8 cellular contexts compared by ENCODE assay signal in the genomic region with DNA sequence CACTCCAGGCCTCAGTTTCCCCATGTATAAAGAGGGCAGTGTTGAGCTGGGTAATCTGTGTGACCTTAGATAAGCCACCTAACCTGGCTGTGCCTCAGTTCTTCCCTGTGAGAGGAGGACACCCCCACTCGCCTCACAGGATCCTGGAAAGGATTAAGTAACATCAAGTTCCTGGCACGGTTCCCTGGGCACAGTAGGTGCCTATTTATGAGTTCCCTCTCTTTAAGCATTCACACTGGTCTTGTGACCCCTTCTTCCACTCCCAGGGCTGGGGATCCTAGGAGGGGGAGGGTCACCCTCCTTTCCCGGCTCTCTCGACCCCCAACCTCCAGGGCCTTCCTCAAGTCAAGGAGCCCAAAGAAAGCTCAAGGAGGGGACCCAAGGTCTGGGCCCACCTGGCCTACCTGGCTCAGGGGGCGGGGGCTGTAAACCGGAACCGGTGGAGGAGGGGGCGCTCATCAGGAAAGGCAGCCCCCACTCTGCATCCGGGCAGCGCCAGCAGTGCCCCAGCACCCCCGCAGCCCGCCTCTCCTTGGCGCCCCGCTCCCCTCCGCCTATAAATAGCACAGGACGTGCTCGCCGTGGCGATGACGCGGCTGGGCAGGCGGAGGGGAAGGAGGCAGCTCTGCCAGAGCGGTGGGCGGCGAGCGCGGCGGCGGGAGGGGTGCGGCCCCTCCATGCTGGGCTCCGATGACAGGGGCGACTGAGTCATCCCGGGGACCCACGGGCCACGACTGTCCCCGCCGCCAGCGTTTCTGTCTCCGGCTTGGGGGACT. TPM values are rescaled to one million over a fixed set of nuclear protein-coding genes. Genes with fewer than 3 reads are reported as not detected.
DNase-seq lines count a peak whose midpoint lies in the region; ATAC-seq and TF ChIP-seq lines count a peak whose summit lies in the region.

No MANE protein-coding gene starts in this region.

- WGBS in esophagus muscularis mucosa, result 7% methylated on average over 4 of the region's 39 CpGs

- no peaks in the 10 kb centered on the region for H3K9me3 Mint-ChIP-seq in naive thymus-derived CD8-positive, alpha-beta T cell
- H3K9me3 Mint-ChIP-seq in stimulated activated memory B cell treated with anti-CD40 and anti-IgM and Interleukin-4, amounts not matched to agents 10 μg/mL and 1 μg/mL and 100 μg/mL, for 72 hours, result no peaks in the 10 kb centered on the region

- H3K36me3 Mint-ChIP-seq in naive thymus-derived CD8-positive, alpha-beta T cell, result peaks cover 0 to 8% (median 0%) of the 10 kb centered on the region in 3 donors
- H3K36me3 Mint-ChIP-seq in stimulated activated memory B cell treated with anti-CD40 and anti-IgM and Interleukin-4, amounts not matched to agents 10 μg/mL and 1 μg/mL and 100 μg/mL, for 72 hours, result peaks cover 7% of the 10 kb centered on the region

- peaks cover 0 to 5% (median 0%) of the 10 kb centered on the region in 4 donors for H3K27me3 ChIP-seq in esophagus muscularis mucosa

- H3K9me3 ChIP-seq in esophagus muscularis mucosa, result no peaks in the 10 kb centered on the region

- H3K27me3 Mint-ChIP-seq in naive thymus-derived CD8-positive, alpha-beta T cell, result no peaks in the 10 kb centered on the region
- H3K27me3 Mint-ChIP-seq in stimulated activated memory B cell treated with anti-CD40 and anti-IgM and Interleukin-4, amounts not matched to agents 10 μg/mL and 1 μg/mL and 100 μg/mL, for 72 hours, result peaks cover 33% of the 10 kb centered on the region

- peak overlapping the region; percentile 48 to 58 (median 58) for H3K4me3 ChIP-seq in esophagus muscularis mucosa

- H3K27ac Mint-ChIP-seq in naive thymus-derived CD8-positive, alpha-beta T cell, result peak overlapping the region; percentile 67 to 95 (median 90)
- peak overlapping the region; percentile 64 for H3K27ac Mint-ChIP-seq in stimulated activated memory B cell treated with anti-CD40 and anti-IgM and Interleukin-4, amounts not matched to agents 10 μg/mL and 1 μg/mL and 100 μg/mL, for 72 hours

- DNase-seq in AG20443 (ENCODE audit: low spot score), result peak; percentile 82
- DNase-seq in MV-4-11 (lab: John Stamatoyannopoulos, UW), result peak; percentile 9
- DNase-seq in activated T-cell treated with anti-CD3 and anti-CD28 coated beads for 48 hours (ENCODE audit: low read depth), result peak; percentile 67
- DNase-seq in esophagus muscularis mucosa (ENCODE audit: extremely low spot score), result no peak
- DNase-seq in naive thymus-derived CD8-positive, alpha-beta T cell, result peak; percentile 58 to 91 (median 74)

- TF ChIP-seq EP300 in esophagus muscularis mucosa (IDR thresholded peaks at IDR 0.05), result no peak

- H3K36me3 ChIP-seq in esophagus muscularis mucosa, result peaks cover 5 to 9% (median 8%) of the 10 kb centered on the region in 4 donors

- no peak for TF ChIP-seq POLR2A in esophagus muscularis mucosa (IDR thresholded peaks at IDR 0.05; ENCODE audit: low read depth)

- intact Hi-C loops in esophagus muscularis mucosa (cut with DNase I), result loop anchor here (5.0 kb wide), 1 partner anchor 33 kb away; no protein-coding TSS in a partner anchor

- no peak for TF ChIP-seq CTCF in esophagus muscularis mucosa (IDR thresholded peaks at IDR 0.05)

- peak overlapping the region; percentile 46 to 75 (median 68) for H3K4me3 Mint-ChIP-seq in naive thymus-derived CD8-positive, alpha-beta T cell
- peak overlapping the region; percentile 62 for H3K4me3 Mint-ChIP-seq in stimulated activated memory B cell treated with anti-CD40 and anti-IgM and Interleukin-4, amounts not matched to agents 10 μg/mL and 1 μg/mL and 100 μg/mL, for 72 hours

- H3K27ac ChIP-seq in esophagus muscularis mucosa (replicated peaks in 1 of 4), result peak overlapping the region; percentile 37 to 73 (median 60)

- POLR2A ChIA-PET in naive thymus-derived CD8-positive, alpha-beta T cell (lab: Charles Lee), result interaction anchor here (0.7 to 7.3 kb wide), 9 partner anchors 8 to 384 kb away, joined by 3 to 134 read pairs (median 5); a partner anchor contains a TSS

- peaks cover 14 to 34% (median 27%) of the 10 kb centered on the region in 4 donors for H3K4me1 ChIP-seq in esophagus muscularis mucosa

- peak; percentile 76 to 78 for ATAC-seq in naive thymus-derived CD8-positive, alpha-beta T cell
- ATAC-seq in stimulated activated memory B cell treated with anti-CD40 and anti-IgM and Interleukin-4, amounts not matched to agents 10 μg/mL and 1 μg/mL and 100 μg/mL, for 72 hours, result peak; percentile 42
- ATAC-seq in GM21367 (IDR thresholded peaks at IDR 0.05; ENCODE audit: unreplicated experiment) (no peak), GM18520 (IDR thresholded peaks at IDR 0.05; ENCODE audit: unreplicated experiment) (no peak)

- H3K4me1 Mint-ChIP-seq in naive thymus-derived CD8-positive, alpha-beta T cell, result peaks cover 19 to 40% (median 38%) of the 10 kb centered on the region in 4 donors
- H3K4me1 Mint-ChIP-seq in stimulated activated memory B cell treated with anti-CD40 and anti-IgM and Interleukin-4, amounts not matched to agents 10 μg/mL and 1 μg/mL and 100 μg/mL, for 72 hours, result peaks cover 46% of the 10 kb centered on the region

RNA-seq across cellular contexts. Expression of a gene that starts 9.4 kb away (rescaled TPM):
- total RNA-seq in esophagus muscularis mucosa, result 1,000 to 10,000 TPM; 1,760 to 2,905 (median 2,361) TPM
- 1,000 to 10,000 TPM; 3,521 to 3,522 TPM for total RNA-seq in naive thymus-derived CD8-positive, alpha-beta T cell
- 1,000 to 10,000 TPM; 3,970 to 4,559 (median 4,444) TPM for polyA plus RNA-seq in naive thymus-derived CD8-positive, alpha-beta T cell

RNA-seq across cellular contexts. Expression of a gene that starts 12.0 kb away (rescaled TPM):
- total RNA-seq in esophagus muscularis mucosa, result 1 to 10 TPM; 3.1 to 8.0 (median 5.4) TPM
- 10 to 100 TPM; 11.8 to 12.0 TPM for total RNA-seq in naive thymus-derived CD8-positive, alpha-beta T cell
- polyA plus RNA-seq in naive thymus-derived CD8-positive, alpha-beta T cell, result under 1 TPM in 2 of 3 donors, not detected in 1; 0.75 to 0.82 TPM

RNA-seq across cellular contexts. Expression of a gene that starts 16.2 kb away (rescaled TPM):
- total RNA-seq in esophagus muscularis mucosa, result under 1 TPM in 2 of 4 donors, not detected in 2; 0.17 to 0.29 TPM
- total RNA-seq in naive thymus-derived CD8-positive, alpha-beta T cell, result under 1 TPM; 0.23 to 0.27 TPM
- under 1 TPM in 1 of 3 donors, not detected in 2; 0.07 TPM for polyA plus RNA-seq in naive thymus-derived CD8-positive, alpha-beta T cell

RNA-seq across cellular contexts. Expression of a gene that starts 43.5 kb away (rescaled TPM):
- 1 to 10 TPM in 1 of 4 donors, not detected in 3; 1.7 TPM for total RNA-seq in esophagus muscularis mucosa
- not detected for total RNA-seq in naive thymus-derived CD8-positive, alpha-beta T cell
- polyA plus RNA-seq in naive thymus-derived CD8-positive, alpha-beta T cell, result not detected

RNA-seq across cellular contexts. Expression of a gene that starts 58.1 kb away (rescaled TPM):
- 10 to 100 TPM in 2 of 4 donors, 1 to 10 TPM in 2; 7.5 to 17.0 (median 11.0) TPM for total RNA-seq in esophagus muscularis mucosa
- 10 to 100 TPM; 34.4 to 37.3 TPM for total RNA-seq in naive thymus-derived CD8-positive, alpha-beta T cell
- polyA plus RNA-seq in naive thymus-derived CD8-positive, alpha-beta T cell, result 10 to 100 TPM; 14.0 to 23.6 (median 15.9) TPM

Comparison
In these comparisons a context has a peak if more than half of its experiments do, and no peak if none do; other contexts are left out.
1. ATAC-seq: peak in naive thymus-derived CD8-positive, alpha-beta T cell (2 of 2) and stimulated activated memory B cell treated with anti-CD40 and anti-IgM and Interleukin-4, amounts not matched to agents 10 μg/mL and 1 μg/mL and 100 μg/mL, for 72 hours (single experiment); none in GM21367 (single experiment) and GM18520 (single experiment).